In genomic region chr10:14024349-14025202, GRCh38 we compare ENCODE assay signal across 17 cellular contexts.
A peak's percentile ranks its signal among the peaks of the same experiment; 100 is the strongest.
DNase-seq lines count a peak whose midpoint lies in the region; ATAC-seq and TF ChIP-seq lines count a peak whose summit lies in the region.
"Had no signal": no experiment of that assay in that cellular context is flagged by ENCODE, and none has a peak within 500 bp of the region (broad histone marks: within the 10 kb centered on the region; RNA-seq: fewer than 3 reads in every experiment).

No MANE protein-coding gene starts in this region.

- intact Hi-C loops in testis (cut with DNase I; ENCODE audit: low total_unique reads): no loop called here

- no peaks in the 10 kb centered on the region for H3K36me3 ChIP-seq in mesodermal cell (ENCODE audit: control insufficient read depth, insufficient read depth, low read length)
- H3K36me3 ChIP-seq in testis (ENCODE audit: low read depth, missing control alignments): no peaks in the 10 kb centered on the region

- DNase-seq in coronary artery (ENCODE audit: low spot score) (no peak), testis (peak; percentile 37), SKM-1 (lab: John Stamatoyannopoulos, UW; ENCODE audit: unreplicated experiment) (no peak), RPMI8226 (no peak), NCI-H1694 (lab: John Stamatoyannopoulos, UW) (no peak)
- DNase-seq: activated CD8-positive, alpha-beta memory T cell treated with anti-CD3 and anti-CD28 coated beads, Interleukin-2, amount 10 ng/mL, durations not matched to agents 7 days and 5 days; activated naive CD8-positive, alpha-beta T cell treated with anti-CD3 and anti-CD28 coated beads, Interleukin-2, amount 50 U/mL, for 24 hours; dermis blood vessel endothelial cell; HCEC 1CT; islet precursor cell; PC-3; stimulated activated CD4-positive, alpha-beta T cell treated with anti-CD3 and anti-CD28 coated beads, Interleukin-2, amount 100 ng/mL, for 48 hours; stimulated activated naive CD8-positive, alpha-beta T cell treated with anti-CD3 and anti-CD28 coated beads, Interleukin-15, amount 100 ng/mL, for 72 hours; T-helper 9 cell had no signal

- H3K4me3 ChIP-seq in coronary artery (peak overlapping the region; percentile 31), mesodermal cell (ENCODE audit: extremely low read depth, insufficient read depth, low read length, poor library complexity, severe bottlenecking) (no peak overlapping the region), testis (no peak overlapping the region)

- no peaks in the 10 kb centered on the region for H3K27me3 ChIP-seq in testis

- no peaks in the 10 kb centered on the region for H3K4me1 ChIP-seq in mesodermal cell (ENCODE audit: control insufficient read depth, insufficient read depth, low read length, poor library complexity, severe bottlenecking)
- no peaks in the 10 kb centered on the region for H3K4me1 ChIP-seq in testis

- H3K9me3 ChIP-seq in mesodermal cell (ENCODE audit: control insufficient read depth, low read length) (no peaks in the 10 kb centered on the region), testis (no peaks in the 10 kb centered on the region)

- TF ChIP-seq CTCF in coronary artery (IDR thresholded peaks at IDR 0.05) (no peak), testis (IDR thresholded peaks at IDR 0.05) (no peak)

- peak overlapping the region in 1 of 2 donors; percentile 45 for H3K27ac ChIP-seq in coronary artery
- peak overlapping the region; percentile 25 for H3K27ac ChIP-seq in mesodermal cell (ENCODE audit: low read depth, low read length, severe bottlenecking)
- no peak overlapping the region for H3K27ac ChIP-seq in testis

- peak; percentile 51 for ATAC-seq in HG02798 (IDR thresholded peaks at IDR 0.05; ENCODE audit: poor library complexity, unreplicated experiment)
- ATAC-seq in GM21717 (IDR thresholded peaks at IDR 0.05; ENCODE audit: unreplicated experiment): no peak
- ATAC-seq: activated CD8-positive, alpha-beta memory T cell treated with anti-CD3 and anti-CD28 coated beads, Interleukin-2, amount 10 ng/mL, durations not matched to agents 7 days and 5 days; activated naive CD8-positive, alpha-beta T cell treated with anti-CD3 and anti-CD28 coated beads, Interleukin-2, amount 50 U/mL, for 24 hours; PC-3; stimulated activated naive CD8-positive, alpha-beta T cell treated with anti-CD3 and anti-CD28 coated beads, Interleukin-15, amount 100 ng/mL, for 72 hours had no signal

- no peak for TF ChIP-seq POLR2A in testis (IDR thresholded peaks at IDR 0.05)

- WGBS in mesodermal cell (ENCODE audit: insufficient coverage in 2 of 2), 2 experiments: 95 to 100% methylated on average over 9 to 10 of the region's 15 CpGs
- 84 to 86% methylated on average over 15 of the region's 15 CpGs for WGBS in testis, 2 donors
